ENCODE assay signal across 8 cellular contexts in the genomic region with DNA sequence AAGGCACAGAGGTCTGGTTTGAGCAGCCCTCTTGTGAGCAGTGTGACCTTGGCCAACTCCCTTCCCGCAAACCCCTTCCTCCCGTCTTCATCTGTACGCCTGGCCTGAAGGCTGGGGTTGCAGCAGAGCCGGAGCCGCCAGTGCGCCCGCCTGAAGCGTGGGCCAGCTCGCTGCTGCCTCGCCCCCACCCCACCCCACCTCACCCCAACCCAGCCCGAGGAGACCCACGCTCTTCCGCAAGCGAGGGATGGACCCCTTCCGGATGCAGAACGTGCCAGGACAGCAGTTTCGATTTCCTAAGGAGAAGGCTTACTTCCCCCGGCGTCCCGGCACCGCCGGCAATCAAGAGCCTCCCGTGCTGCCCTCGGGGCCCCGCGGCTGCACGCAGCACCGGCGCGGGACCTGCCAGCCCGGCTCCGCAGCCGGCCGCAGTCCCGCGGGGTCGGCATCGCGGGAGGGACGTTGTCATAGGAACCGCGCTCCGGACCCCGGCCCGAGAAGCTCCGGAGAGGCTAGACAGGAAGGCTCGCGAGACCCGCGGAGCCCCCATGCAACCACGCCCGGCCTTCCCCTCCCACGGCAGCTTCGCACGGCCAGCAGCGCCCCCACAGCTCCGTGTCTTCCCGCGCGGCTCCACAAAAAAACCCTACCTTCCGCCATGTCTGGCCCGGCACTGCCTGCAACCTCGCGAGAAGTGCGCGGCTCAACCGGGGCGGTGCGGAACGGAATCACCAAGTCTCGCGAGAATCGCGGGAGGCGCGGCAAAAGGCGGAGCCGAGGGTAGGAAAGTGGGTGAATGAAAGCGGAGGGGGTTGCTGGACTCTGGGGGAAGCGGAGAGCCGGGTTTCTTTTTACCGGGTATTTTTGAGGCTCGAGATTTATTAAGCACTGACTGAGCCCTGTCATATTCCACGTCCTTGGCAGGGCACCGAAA. TPM values are rescaled to one million over a fixed set of nuclear protein-coding genes. Genes with fewer than 3 reads are reported as not detected.
A peak's percentile ranks its signal among the peaks of the same experiment; 100 is the strongest.
DNase-seq lines count a peak whose midpoint lies in the region; ATAC-seq, FAIRE-seq and TF ChIP-seq lines count a peak whose summit lies in the region.

A gene with protein sequence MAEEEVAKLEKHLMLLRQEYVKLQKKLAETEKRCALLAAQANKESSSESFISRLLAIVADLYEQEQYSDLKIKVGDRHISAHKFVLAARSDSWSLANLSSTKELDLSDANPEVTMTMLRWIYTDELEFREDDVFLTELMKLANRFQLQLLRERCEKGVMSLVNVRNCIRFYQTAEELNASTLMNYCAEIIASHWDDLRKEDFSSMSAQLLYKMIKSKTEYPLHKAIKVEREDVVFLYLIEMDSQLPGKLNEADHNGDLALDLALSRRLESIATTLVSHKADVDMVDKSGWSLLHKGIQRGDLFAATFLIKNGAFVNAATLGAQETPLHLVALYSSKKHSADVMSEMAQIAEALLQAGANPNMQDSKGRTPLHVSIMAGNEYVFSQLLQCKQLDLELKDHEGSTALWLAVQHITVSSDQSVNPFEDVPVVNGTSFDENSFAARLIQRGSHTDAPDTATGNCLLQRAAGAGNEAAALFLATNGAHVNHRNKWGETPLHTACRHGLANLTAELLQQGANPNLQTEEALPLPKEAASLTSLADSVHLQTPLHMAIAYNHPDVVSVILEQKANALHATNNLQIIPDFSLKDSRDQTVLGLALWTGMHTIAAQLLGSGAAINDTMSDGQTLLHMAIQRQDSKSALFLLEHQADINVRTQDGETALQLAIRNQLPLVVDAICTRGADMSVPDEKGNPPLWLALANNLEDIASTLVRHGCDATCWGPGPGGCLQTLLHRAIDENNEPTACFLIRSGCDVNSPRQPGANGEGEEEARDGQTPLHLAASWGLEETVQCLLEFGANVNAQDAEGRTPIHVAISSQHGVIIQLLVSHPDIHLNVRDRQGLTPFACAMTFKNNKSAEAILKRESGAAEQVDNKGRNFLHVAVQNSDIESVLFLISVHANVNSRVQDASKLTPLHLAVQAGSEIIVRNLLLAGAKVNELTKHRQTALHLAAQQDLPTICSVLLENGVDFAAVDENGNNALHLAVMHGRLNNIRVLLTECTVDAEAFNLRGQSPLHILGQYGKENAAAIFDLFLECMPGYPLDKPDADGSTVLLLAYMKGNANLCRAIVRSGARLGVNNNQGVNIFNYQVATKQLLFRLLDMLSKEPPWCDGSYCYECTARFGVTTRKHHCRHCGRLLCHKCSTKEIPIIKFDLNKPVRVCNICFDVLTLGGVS (minus strand): TSS at position 698 of the 934 bp plus-strand sequence. CDS start 38 bp downstream, at position 660.

- peaks cover 56% of the 10 kb centered on the region for H3K79me2 ChIP-seq in astrocyte (ENCODE audit: insufficient read depth, low read length)

- H3K9ac ChIP-seq in astrocyte (ENCODE audit: low read length) (peak within 1 kb of the TSS; percentile 97), rectal smooth muscle tissue (ENCODE audit: low read length) (peak within 1 kb of the TSS; percentile 43)

- intact Hi-C loops in vagina (cut with DNase I), result loop anchor here (2.0 kb wide), 1 partner anchor 63 kb away; no protein-coding TSS in a partner anchor

- H3K4me1 ChIP-seq in astrocyte (ENCODE audit: insufficient read depth, low read length), result peaks cover 10% of the 10 kb centered on the region
- peaks cover 10% of the 10 kb centered on the region for H3K4me1 ChIP-seq in rectal smooth muscle tissue (ENCODE audit: control insufficient read depth, insufficient read depth, low read length)
- H3K4me1 ChIP-seq in vagina, result peaks cover 31% of the 10 kb centered on the region

- H3K4me2 ChIP-seq in astrocyte (ENCODE audit: low read length), result peak within 1 kb of the TSS; percentile 90

- H2AFZ ChIP-seq in astrocyte (ENCODE audit: low read depth, low read length), result peak within 1 kb of the TSS; percentile 94

- H3K27me3 Mint-ChIP-seq in astrocyte (ENCODE audit: low read depth, unreplicated experiment), result no peaks in the 10 kb centered on the region

- peaks cover 20% of the 10 kb centered on the region for H3K4me1 Mint-ChIP-seq in astrocyte (ENCODE audit: low read depth, unreplicated experiment)

- ATAC-seq in GM18498 (IDR thresholded peaks at IDR 0.05; ENCODE audit: unreplicated experiment), result peak; percentile 88
- ATAC-seq in HG02970 (IDR thresholded peaks at IDR 0.05; ENCODE audit: low FRiP score, unreplicated experiment), result peak; percentile 72

- TF ChIP-seq POLR2A in vagina (IDR thresholded peaks at IDR 0.05), result peak; percentile 27 to 50

- H3K4me3 ChIP-seq in astrocyte (ENCODE audit: insufficient read depth, low read depth, low read length), result peak within 1 kb of the TSS; percentile 86
- peak within 1 kb of the TSS; percentile 82 for H3K4me3 ChIP-seq in rectal smooth muscle tissue (ENCODE audit: low read length)
- peak within 1 kb of the TSS; percentile 89 to 90 for H3K4me3 ChIP-seq in vagina

- peaks cover 12% of the 10 kb centered on the region for H3K9me3 Mint-ChIP-seq in astrocyte (ENCODE audit: unreplicated experiment)

- FAIRE-seq in astrocyte (lab: Jason Lieb, UNC), result no peak

- H3K27ac Mint-ChIP-seq in astrocyte (ENCODE audit: unreplicated experiment), result peak within 1 kb of the TSS; percentile 87

- H3K36me3 Mint-ChIP-seq in astrocyte (ENCODE audit: low read depth, unreplicated experiment), result peaks cover 20% of the 10 kb centered on the region

- DNase-seq in NCI-H2029 treated with DMSO at 0.1 percent for 48 hours (lab: John Stamatoyannopoulos, UW), result peak; percentile 61
- peak; percentile 95 for DNase-seq in T-helper 22 cell (ENCODE audit: low read depth)
- DNase-seq in astrocyte (ENCODE audit: low read depth), result peak; percentile 80
- peak; percentile 98 for DNase-seq in hepatic stellate cell (ENCODE audit: low spot score)
- DNase-seq in vagina (ENCODE audit: extremely low spot score in 2 of 2), result peak in 1 of 2 donors; percentile 90

- H3K27ac ChIP-seq in astrocyte (ENCODE audit: low read depth, low read length) (peak within 1 kb of the TSS; percentile 88), rectal smooth muscle tissue (ENCODE audit: low read depth, low read length) (peak within 1 kb of the TSS; percentile 90), vagina (peak within 1 kb of the TSS; percentile 79)

- H3K4me3 Mint-ChIP-seq in astrocyte (ENCODE audit: unreplicated experiment), result peak within 1 kb of the TSS; percentile 89

- no peaks in the 10 kb centered on the region for H3K27me3 ChIP-seq in astrocyte (ENCODE audit: insufficient read depth, low read length)
- no peaks in the 10 kb centered on the region for H3K27me3 ChIP-seq in rectal smooth muscle tissue (ENCODE audit: control insufficient read depth, insufficient read depth, low read length)
- H3K27me3 ChIP-seq in vagina, result no peaks in the 10 kb centered on the region

- peaks cover 40% of the 10 kb centered on the region for H4K20me1 ChIP-seq in astrocyte (ENCODE audit: insufficient read depth, low read length)

- H3K36me3 ChIP-seq in astrocyte (ENCODE audit: insufficient read depth, low read length), result peaks cover 5% of the 10 kb centered on the region
- no peaks in the 10 kb centered on the region for H3K36me3 ChIP-seq in rectal smooth muscle tissue (ENCODE audit: control insufficient read depth, insufficient read depth, low read length)
- no peaks in the 10 kb centered on the region for H3K36me3 ChIP-seq in vagina

- peaks cover 7% of the 10 kb centered on the region for H3K9me3 ChIP-seq in astrocyte (ENCODE audit: insufficient read depth, low read depth, low read length)
- H3K9me3 ChIP-seq in vagina, result no peaks in the 10 kb centered on the region

- TF ChIP-seq CTCF in astrocyte (IDR thresholded peaks at IDR 0.05; ENCODE audit: insufficient read depth, low read depth, low read length) (no peak), vagina (IDR thresholded peaks at IDR 0.05) (no peak)

RNA-seq across cellular contexts. Expression of the gene that starts here (rescaled TPM):
- total RNA-seq in astrocyte (52.0 and 59.0 TPM in 2 replicates), vagina (44.2 TPM)
